In the genomic region with DNA sequence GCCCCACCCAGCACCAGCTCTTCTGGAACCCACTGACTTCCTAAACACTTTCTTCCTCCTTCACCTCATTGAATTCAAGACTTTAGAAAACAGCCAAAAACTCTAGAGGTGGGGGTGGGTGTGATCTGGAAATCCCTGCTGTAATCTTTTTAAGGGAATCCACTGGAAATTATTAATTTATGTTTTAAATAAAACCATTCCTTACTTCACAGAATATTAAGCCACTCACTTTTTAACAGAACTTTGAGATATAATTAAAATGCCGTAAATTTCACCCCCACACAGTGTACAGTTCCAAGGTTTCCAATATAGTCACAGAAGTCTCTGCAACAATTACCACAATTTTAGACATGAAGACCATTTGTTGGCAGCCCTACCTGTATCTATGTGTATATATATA, we compare ENCODE assay signal across 14 cellular contexts. TPM values are rescaled to one million over a fixed set of nuclear protein-coding genes. Genes with fewer than 3 reads are reported as not detected.
"Had no signal": no experiment of that assay in that cellular context is flagged by ENCODE, and none has a peak within 500 bp of the region (broad histone marks: within the 10 kb centered on the region; RNA-seq: fewer than 3 reads in every experiment).

No MANE protein-coding gene starts in this region.

RNA-seq across cellular contexts. Expression of a gene that starts 30.8 kb away (rescaled TPM):
- total RNA-seq: activated naive CD4-positive, alpha-beta T cell treated with anti-CD3 and anti-CD28 coated beads for 36 hours; activated naive CD4-positive, alpha-beta T cell treated with anti-CD3 and anti-CD28 coated beads, Interleukin-2, amount 50 U/mL, for 72 hours; activated naive CD8-positive, alpha-beta T cell treated with anti-CD3 and anti-CD28 coated beads for 36 hours; activated naive CD8-positive, alpha-beta T cell treated with anti-CD3 and anti-CD28 coated beads, Interleukin-2, amount 10 ng/mL, durations not matched to agents 7 days and 5 days; activated T-cell treated with anti-CD3 and anti-CD28 coated beads, Interleukin-2, amount 50 U/mL, for 4 hours; activated T-cell treated with anti-CD3 and anti-CD28 coated beads, Interleukin-2, amount 50 U/mL, for 72 hours; activated T-helper 1 cell treated with anti-CD3 and anti-CD28 coated beads, Interleukin-12 subunit alpha, Interleukin-12 subunit beta, Interleukin-2, Interleukin-4 antibody, amounts not matched to agents 30 ng/mL and 10 ng/mL and 1 ng/mL, durations not matched to agents 14 hours and 24 hours and 36 hours; activated T-helper 17 cell treated with anti-CD3 and anti-CD28 coated beads, Interleukin-2, amount 50 U/mL, for 72 hours; activated T-helper 2 cell treated with anti-CD3 and anti-CD28 coated beads, Interferon-gamma antibody, Interleukin-2, Interleukin-4, amounts not matched to agents 10 μg/mL and 5 μg/mL and 100 μg/mL, durations not matched to agents 14 hours and 24 hours and 36 hours; ascending aorta; cardiac muscle cell; cerebellum; chondrocyte had no signal
- polyA plus RNA-seq: aorta, cardiac muscle cell had no signal
